ENCODE assay signal across 12 cellular contexts in genomic region chr6:41585605-41586004, GRCh38. TPM values are rescaled to one million over a fixed set of nuclear protein-coding genes. Genes with fewer than 3 reads are reported as not detected.
"Had no signal": no experiment of that assay in that cellular context is flagged by ENCODE, and none has a peak within 500 bp of the region (broad histone marks: within the 10 kb centered on the region; RNA-seq: fewer than 3 reads in every experiment).

No MANE protein-coding gene starts in this region.

- H3K27ac Mint-ChIP-seq: activated naive CD8-positive, alpha-beta T cell treated with anti-CD3 and anti-CD28 coated beads for 36 hours had no signal

- H3K27ac ChIP-seq: uterus had no signal

- H3K4me1 Mint-ChIP-seq: activated naive CD8-positive, alpha-beta T cell treated with anti-CD3 and anti-CD28 coated beads for 36 hours had no signal

- H3K4me3 ChIP-seq: pancreas, uterus had no signal

- H3K27me3 Mint-ChIP-seq: activated naive CD8-positive, alpha-beta T cell treated with anti-CD3 and anti-CD28 coated beads for 36 hours; naive thymus-derived CD8-positive, alpha-beta T cell had no signal

- H3K36me3 Mint-ChIP-seq: activated naive CD8-positive, alpha-beta T cell treated with anti-CD3 and anti-CD28 coated beads for 36 hours; naive thymus-derived CD8-positive, alpha-beta T cell had no signal

- H3K4me3 Mint-ChIP-seq: activated naive CD8-positive, alpha-beta T cell treated with anti-CD3 and anti-CD28 coated beads for 36 hours; activated T-cell treated with anti-CD3 and anti-CD28 coated beads, Interleukin-2, amount 50 U/mL, for 4 hours; immature natural killer cell had no signal

- ATAC-seq: activated CD4-positive, CD25-positive, alpha-beta regulatory T cell treated with anti-CD3 and anti-CD28 coated beads, Interleukin-2, amount 50 U/mL, for 24 hours; activated T-cell treated with anti-CD3 and anti-CD28 coated beads, Interleukin-2, amount 50 U/mL, for 4 hours had no signal

- H3K4me1 ChIP-seq: uterus had no signal

- DNase-seq: activated gamma-delta T cell treated with Interleukin-2 at 50 U/mL for 16 hours; activated naive CD8-positive, alpha-beta T cell treated with anti-CD3 and anti-CD28 coated beads for 36 hours; activated T-cell treated with anti-CD3 and anti-CD28 coated beads, Interleukin-2, amount 50 U/mL, for 4 hours; immature natural killer cell; naive thymus-derived CD8-positive, alpha-beta T cell; stimulated activated CD4-positive, alpha-beta T cell treated with anti-CD3 and anti-CD28 coated beads, Interleukin-4, amount 100 ng/mL, for 1 hour; stimulated activated CD8-positive, alpha-beta memory T cell treated with anti-CD3 and anti-CD28 coated beads, Interleukin-4, amount 100 ng/mL, for 48 hours; T-helper 2 cell; uterus had no signal

- H3K36me3 ChIP-seq: uterus had no signal

- H3K9me3 ChIP-seq: pancreas, uterus had no signal

- H3K9me3 Mint-ChIP-seq: activated naive CD8-positive, alpha-beta T cell treated with anti-CD3 and anti-CD28 coated beads for 36 hours; activated T-cell treated with anti-CD3 and anti-CD28 coated beads, Interleukin-2, amount 50 U/mL, for 4 hours; immature natural killer cell; naive thymus-derived CD8-positive, alpha-beta T cell had no signal

- H3K27me3 ChIP-seq: pancreas, uterus had no signal

RNA-seq across cellular contexts. Expression of gene MDFI, which starts 52.7 kb away (rescaled TPM):
- total RNA-seq: activated naive CD8-positive, alpha-beta T cell treated with anti-CD3 and anti-CD28 coated beads for 36 hours; mononuclear cell; naive thymus-derived CD8-positive, alpha-beta T cell had no signal
- polyA plus RNA-seq: immature natural killer cell; naive thymus-derived CD8-positive, alpha-beta T cell had no signal
